Comparison of ENCODE assay signal across 22 cellular contexts in genomic region chr22:23397008-23397617, GRCh38.
"Had no signal": no experiment of that assay in that cellular context is flagged by ENCODE, and none has a peak within 500 bp of the region (broad histone marks: within the 10 kb centered on the region; RNA-seq: fewer than 3 reads in every experiment).

No MANE protein-coding gene starts in this region.

- H3K27ac ChIP-seq: brain microvascular endothelial cell, gastroesophageal sphincter, prostate gland, transverse colon had no signal

- ATAC-seq: activated CD8-positive, alpha-beta T cell treated with anti-CD3 and anti-CD28 coated beads, Interleukin-2, amount 10 ng/mL, durations not matched to agents 7 days and 5 days; gastroesophageal sphincter; left lobe of liver; right cardiac atrium; T-helper 17 cell had no signal

- H3K9me3 Mint-ChIP-seq: activated B cell treated with CpG ODN at 0.5 μM for 24 hours; activated naive CD8-positive, alpha-beta T cell treated with anti-CD3 and anti-CD28 coated beads for 36 hours; memory B cell; natural killer cell had no signal

- H3K4me3 ChIP-seq: gastroesophageal sphincter, prostate gland, transverse colon had no signal

- DNase-seq: activated B cell treated with CpG ODN at 0.5 μM for 24 hours; activated CD4-positive, alpha-beta T cell treated with anti-CD3 and anti-CD28 coated beads for 48 hours; activated CD8-positive, alpha-beta memory T cell treated with anti-CD3 and anti-CD28 coated beads, Interleukin-2, amount 50 U/mL, for 4 hours; activated CD8-positive, alpha-beta T cell treated with anti-CD3 and anti-CD28 coated beads, Interleukin-2, amount 10 ng/mL, durations not matched to agents 7 days and 5 days; activated gamma-delta T cell treated with Interleukin-2 at 50 U/mL for 16 hours; activated naive CD8-positive, alpha-beta T cell treated with anti-CD3 and anti-CD28 coated beads for 36 hours; anterior cingulate cortex; brain microvascular endothelial cell; islet precursor cell; natural killer cell; occipital lobe; right cardiac atrium; small intestine; stimulated activated CD4-positive, alpha-beta T cell treated with anti-CD3 and anti-CD28 coated beads, Interleukin-4, amount 100 ng/mL, for 4 hours; stimulated activated CD8-positive, alpha-beta memory T cell treated with anti-CD3 and anti-CD28 coated beads, Interleukin-4, amount 100 ng/mL, for 48 hours; stimulated activated naive CD4-positive, alpha-beta T cell treated with Interleukin-2 at 50 U/mL for 16 hours; transverse colon had no signal

- H3K36me3 ChIP-seq: brain microvascular endothelial cell, gastroesophageal sphincter, prostate gland, transverse colon had no signal

- H3K4me1 Mint-ChIP-seq: activated B cell treated with CpG ODN at 0.5 μM for 24 hours; activated naive CD8-positive, alpha-beta T cell treated with anti-CD3 and anti-CD28 coated beads for 36 hours; memory B cell; T-helper 17 cell had no signal

- H3K36me3 Mint-ChIP-seq: activated naive CD8-positive, alpha-beta T cell treated with anti-CD3 and anti-CD28 coated beads for 36 hours; memory B cell; natural killer cell had no signal

- H3K4me3 Mint-ChIP-seq: activated B cell treated with CpG ODN at 0.5 μM for 24 hours; activated CD8-positive, alpha-beta T cell treated with anti-CD3 and anti-CD28 coated beads, Interleukin-2, amount 10 ng/mL, durations not matched to agents 7 days and 5 days; activated naive CD8-positive, alpha-beta T cell treated with anti-CD3 and anti-CD28 coated beads for 36 hours; memory B cell; natural killer cell; T-helper 17 cell had no signal

- H3K27me3 ChIP-seq: brain microvascular endothelial cell, gastroesophageal sphincter had no signal

- H3K27ac Mint-ChIP-seq: activated B cell treated with CpG ODN at 0.5 μM for 24 hours; activated CD8-positive, alpha-beta T cell treated with anti-CD3 and anti-CD28 coated beads, Interleukin-2, amount 10 ng/mL, durations not matched to agents 7 days and 5 days; activated naive CD8-positive, alpha-beta T cell treated with anti-CD3 and anti-CD28 coated beads for 36 hours; memory B cell; natural killer cell; T-helper 17 cell had no signal

- H3K9me3 ChIP-seq: gastroesophageal sphincter, prostate gland, transverse colon had no signal

- H3K27me3 Mint-ChIP-seq: activated B cell treated with CpG ODN at 0.5 μM for 24 hours; activated naive CD8-positive, alpha-beta T cell treated with anti-CD3 and anti-CD28 coated beads for 36 hours; memory B cell; T-helper 17 cell had no signal
